1 cellular context compared by ENCODE assay signal in genomic region chr15:65304393-65305143, GRCh38.
A peak's percentile ranks its signal among the peaks of the same experiment; 100 is the strongest.
TF ChIP-seq lines count a peak whose summit lies in the region.

Gene RNU5B-1, plus strand, starts transcription at chr15:65304677.

TF ChIP-seq in GM12878, 131 proteins besides CTCF, POLR2A, EP300 and RAD21 (continued from another document):
- TF ChIP-seq HSF1 (IDR thresholded peaks at IDR 0.05; ENCODE audit: low read depth, low read length) (peak; percentile 53; the same call in 1 of the 2 replicates), NFYA (IDR thresholded peaks at IDR 0.05; ENCODE audit: borderline replicate concordance, low read depth, low read length) (no peak), POU2F2 (IDR thresholded peaks at IDR 0.05; ENCODE audit: borderline replicate concordance, low read depth, low read length) (peak; percentile 99), PKNOX1 (IDR thresholded peaks at IDR 0.05) (peak; percentile 57), POLR2AphosphoS5 (IDR thresholded peaks at IDR 0.05; ENCODE audit: low read length) (peak; percentile 100)
